6 cellular contexts compared by ENCODE assay signal in the genomic region with DNA sequence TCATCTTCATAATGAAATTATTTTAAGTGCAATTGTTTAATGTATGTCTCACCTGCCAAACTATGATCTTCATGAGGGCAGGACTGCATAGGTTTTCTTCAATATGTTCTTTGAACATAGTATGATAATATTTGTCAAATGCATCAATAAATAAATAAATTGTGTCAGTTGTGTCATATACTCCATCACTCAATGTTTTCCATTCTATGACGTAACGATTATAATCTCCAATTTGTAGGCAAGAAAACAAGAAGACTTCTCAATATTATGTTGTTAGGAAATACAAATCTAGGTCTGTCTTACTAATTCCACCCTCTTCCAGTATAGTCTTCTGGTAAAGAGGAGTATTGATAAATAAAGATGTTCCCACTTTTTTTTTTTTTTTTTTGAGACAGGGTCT.
"Had no signal": no experiment of that assay in that cellular context is flagged by ENCODE, and none has a peak within 500 bp of the region (broad histone marks: within the 10 kb centered on the region; RNA-seq: fewer than 3 reads in every experiment).

No MANE protein-coding gene starts in this region.

- H2AFZ ChIP-seq: GM23248 had no signal

- H3K27me3 Mint-ChIP-seq: IgD-negative memory B cell had no signal

- H3K9me3 Mint-ChIP-seq: H9, IgD-negative memory B cell had no signal

- H3K4me3 Mint-ChIP-seq: H9 had no signal

- DNase-seq: GM23248, H9, HCEC 1CT, KBM-7 had no signal

- H3K27ac ChIP-seq: GM23248, HL-60 had no signal

- H3K9ac ChIP-seq: GM23248 had no signal

- H3K27ac Mint-ChIP-seq: H9 had no signal

- H3K4me3 ChIP-seq: GM23248 had no signal
